Comparison of ENCODE assay signal across 11 cellular contexts in the genomic region with DNA sequence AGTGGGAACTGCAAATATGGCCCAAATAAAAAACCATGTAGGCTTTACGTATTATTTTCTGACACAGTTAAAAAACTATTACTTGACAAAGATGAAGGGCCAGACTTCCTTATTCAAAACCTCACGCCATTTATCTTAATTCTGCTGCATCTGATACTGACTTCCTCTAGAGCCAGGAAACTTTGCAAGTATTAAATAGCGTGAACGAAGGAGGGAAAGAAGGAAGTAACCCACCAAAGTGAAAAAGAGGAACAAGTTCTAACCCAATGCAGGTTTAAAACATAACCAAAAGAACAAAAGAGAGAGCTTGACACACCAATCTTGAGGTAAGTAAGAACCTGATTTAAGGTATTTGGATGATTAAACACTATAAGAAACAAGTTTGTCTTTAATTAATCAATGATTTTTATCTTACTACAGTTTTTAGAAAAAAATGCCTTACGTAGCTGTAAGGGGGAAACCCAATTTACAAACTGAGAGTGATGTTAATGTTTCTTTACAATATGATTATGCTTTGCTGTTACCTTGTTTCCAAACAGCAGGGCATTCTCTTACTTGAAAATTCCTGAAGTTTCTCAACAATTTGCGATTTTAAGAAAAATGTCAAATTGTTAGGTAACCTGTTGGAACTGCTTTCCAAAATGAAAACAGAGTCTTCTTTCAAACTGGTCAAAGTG. TPM values are rescaled to one million over a fixed set of nuclear protein-coding genes. Genes with fewer than 3 reads are reported as not detected.
DNase-seq lines count a peak whose midpoint lies in the region; ATAC-seq and TF ChIP-seq lines count a peak whose summit lies in the region.
"Had no signal": no experiment of that assay in that cellular context is flagged by ENCODE, and none has a peak within 500 bp of the region (broad histone marks: within the 10 kb centered on the region; RNA-seq: fewer than 3 reads in every experiment).

A gene (plus strand): TSS at position 220 of the 677 bp plus-strand sequence. CDS start 3,102 bp downstream, outside the sequence.

- peaks cover 10% of the 10 kb centered on the region for H3K27me3 Mint-ChIP-seq in activated CD4-positive, alpha-beta T cell treated with anti-CD3 and anti-CD28 coated beads, Interleukin-2, amount 10 ng/mL, durations not matched to agents 7 days and 5 days

- no peak for DNase-seq in hypothalamus (lab: John Stamatoyannopoulos, UW)
- no peak for DNase-seq in activated CD4-positive, alpha-beta T cell treated with anti-CD3 and anti-CD28 coated beads, Interleukin-2, amount 10 ng/mL, durations not matched to agents 7 days and 5 days
- no peak for DNase-seq in effector CD8-positive, alpha-beta T cell (lab: John Stamatoyannopoulos, UW)
- DNase-seq in dorsolateral prefrontal cortex: no peak
- DNase-seq: activated CD4-positive, alpha-beta T cell treated with anti-CD3 and anti-CD28 coated beads for 4 hours; NCI-H1092 treated with DMSO at 0.1 percent for 48 hours had no signal

- H3K27ac ChIP-seq in OCI-LY3 (ENCODE audit: low read length): peak within 1 kb of the TSS; percentile 47
- H3K27ac ChIP-seq in neutrophil: peak within 1 kb of the TSS; percentile 93
- peak within 1 kb of the TSS in 1 of 59 donors; percentile 2 for H3K27ac ChIP-seq in dorsolateral prefrontal cortex

- no peaks in the 10 kb centered on the region for H3K79me2 ChIP-seq in OCI-LY3 (ENCODE audit: low read length)

- ATAC-seq in GM19324 (IDR thresholded peaks at IDR 0.05; ENCODE audit: low FRiP score, unreplicated experiment): peak; percentile 74
- ATAC-seq in HG03025 (IDR thresholded peaks at IDR 0.05; ENCODE audit: low FRiP score, unreplicated experiment): peak; percentile 71
- ATAC-seq: left lobe of liver had no signal

- no peaks in the 10 kb centered on the region for H3K9me3 Mint-ChIP-seq in activated CD4-positive, alpha-beta T cell treated with anti-CD3 and anti-CD28 coated beads, Interleukin-2, amount 10 ng/mL, durations not matched to agents 7 days and 5 days

- no peaks in the 10 kb centered on the region for H3K27me3 ChIP-seq in OCI-LY3 (ENCODE audit: low read depth, low read length)
- no peaks in the 10 kb centered on the region for H3K27me3 ChIP-seq in neutrophil
- H3K27me3 ChIP-seq in dorsolateral prefrontal cortex: peaks cover 0 to 8% (median 0%) of the 10 kb centered on the region in 45 donors

- intact Hi-C loops in dorsolateral prefrontal cortex (cut with DNase I): no loop called here

- H3K4me2 ChIP-seq in OCI-LY3 (ENCODE audit: low read length): peak within 1 kb of the TSS; percentile 47

- H3K4me3 ChIP-seq in OCI-LY3 (ENCODE audit: low read length) (peak within 1 kb of the TSS; percentile 45), neutrophil (ENCODE audit: low read depth in 1 of 2, low read length in 1 of 2) (peak within 1 kb of the TSS; percentile 58 to 63), dorsolateral prefrontal cortex (peak within 1 kb of the TSS in 3 of 59 donors; percentile 2)

- POLR2A ChIA-PET in activated CD4-positive, alpha-beta T cell treated with anti-CD3 and anti-CD28 coated beads, Interleukin-2, amount 10 ng/mL, durations not matched to agents 7 days and 5 days (lab: Charles Lee): no interaction called here

- H3K4me1 ChIP-seq in OCI-LY3 (ENCODE audit: low read length) (peaks cover 29% of the 10 kb centered on the region), neutrophil (ENCODE audit: control insufficient read depth in 1 of 2, insufficient read depth in 1 of 2, low read depth in 1 of 2, low read length in 1 of 2) (peaks cover 52 to 68% of the 10 kb centered on the region in 2 experiments)

- H3K4me1 Mint-ChIP-seq in activated CD4-positive, alpha-beta T cell treated with anti-CD3 and anti-CD28 coated beads, Interleukin-2, amount 10 ng/mL, durations not matched to agents 7 days and 5 days: no peaks in the 10 kb centered on the region

- H4K20me1 ChIP-seq in OCI-LY3 (ENCODE audit: insufficient read depth, low read length): no peaks in the 10 kb centered on the region

- CTCF ChIA-PET in activated CD4-positive, alpha-beta T cell treated with anti-CD3 and anti-CD28 coated beads, Interleukin-2, amount 10 ng/mL, durations not matched to agents 7 days and 5 days (lab: Charles Lee): no interaction called here

- H3K4me3 Mint-ChIP-seq in activated CD4-positive, alpha-beta T cell treated with anti-CD3 and anti-CD28 coated beads, Interleukin-2, amount 10 ng/mL, durations not matched to agents 7 days and 5 days: no peak within 1 kb of the TSS

- H3K36me3 ChIP-seq in OCI-LY3 (replicated peaks; ENCODE audit: low read depth, low read length) (no peaks in the 10 kb centered on the region), neutrophil (peaks cover 23% of the 10 kb centered on the region)

- peak within 1 kb of the TSS; percentile 29; the same call in 1 of the 2 replicates for H2AFZ ChIP-seq in OCI-LY3 (ENCODE audit: low read depth, low read length)

- H3K36me3 Mint-ChIP-seq in activated CD4-positive, alpha-beta T cell treated with anti-CD3 and anti-CD28 coated beads, Interleukin-2, amount 10 ng/mL, durations not matched to agents 7 days and 5 days (ENCODE audit: low read depth): no peaks in the 10 kb centered on the region

- H3K9me3 ChIP-seq in OCI-LY3 (ENCODE audit: insufficient read depth, low read length) (no peaks in the 10 kb centered on the region), neutrophil (no peaks in the 10 kb centered on the region)

- H3K27ac Mint-ChIP-seq in activated CD4-positive, alpha-beta T cell treated with anti-CD3 and anti-CD28 coated beads, Interleukin-2, amount 10 ng/mL, durations not matched to agents 7 days and 5 days: no peak within 1 kb of the TSS

- peak within 1 kb of the TSS; percentile 32; the same call in 1 of the 2 replicates for H3K9ac ChIP-seq in OCI-LY3 (ENCODE audit: low read length)

- TF ChIP-seq CTCF in OCI-LY3 (IDR thresholded peaks at IDR 0.05; ENCODE audit: low read depth, low read length) (no peak), neutrophil (IDR thresholded peaks at IDR 0.05) (no peak), dorsolateral prefrontal cortex (IDR thresholded peaks at IDR 0.05 in 54 of 56, conservative IDR thresholded peaks at IDR 0.05 in 2 of 56; ENCODE audit: low read depth in 1 of 56, partially characterized antibody in 56 of 56) (no peak)

RNA-seq across cellular contexts. Expression of the gene that starts here (rescaled TPM):
- total RNA-seq in activated CD4-positive, alpha-beta T cell treated with anti-CD3 and anti-CD28 coated beads, Interleukin-2, amount 10 ng/mL, durations not matched to agents 7 days and 5 days: not detected
- total RNA-seq in dorsolateral prefrontal cortex: 1 to 10 TPM in 37 of 120 experiments, under 1 TPM in 56, not detected in 27; 0.13 to 3.9 (median 0.82) TPM
